Comparison of ENCODE assay signal across 1 cellular context in genomic region chr3:195106418-195106906, GRCh38.
TF ChIP-seq lines count a peak whose summit lies in the region.

No MANE protein-coding gene starts in this region.

TF ChIP-seq in K562, 482 proteins besides CTCF, POLR2A, EP300 and RAD21 (continued from another document):
- TF ChIP-seq PKNOX1 (IDR thresholded peaks at IDR 0.05) = no peak
- peak; percentile 42; the same call in 1 of the 2 replicates for TF ChIP-seq L3MBTL2 (IDR thresholded peaks at IDR 0.05)
- peak; percentile 66 to 87 for TF ChIP-seq MAZ (CRISPR knock-in tag; conservative IDR thresholded peaks at IDR 0.05 in 1 of 2, IDR thresholded peaks at IDR 0.05 in 1 of 2)
- no peak for TF ChIP-seq ZBTB34 (CRISPR knock-in tag; IDR thresholded peaks at IDR 0.05)
- no peak for TF ChIP-seq SRSF7 (optimal IDR thresholded peaks at IDR 0.05; ENCODE audit: low read depth, low read length)
